In the genomic region with DNA sequence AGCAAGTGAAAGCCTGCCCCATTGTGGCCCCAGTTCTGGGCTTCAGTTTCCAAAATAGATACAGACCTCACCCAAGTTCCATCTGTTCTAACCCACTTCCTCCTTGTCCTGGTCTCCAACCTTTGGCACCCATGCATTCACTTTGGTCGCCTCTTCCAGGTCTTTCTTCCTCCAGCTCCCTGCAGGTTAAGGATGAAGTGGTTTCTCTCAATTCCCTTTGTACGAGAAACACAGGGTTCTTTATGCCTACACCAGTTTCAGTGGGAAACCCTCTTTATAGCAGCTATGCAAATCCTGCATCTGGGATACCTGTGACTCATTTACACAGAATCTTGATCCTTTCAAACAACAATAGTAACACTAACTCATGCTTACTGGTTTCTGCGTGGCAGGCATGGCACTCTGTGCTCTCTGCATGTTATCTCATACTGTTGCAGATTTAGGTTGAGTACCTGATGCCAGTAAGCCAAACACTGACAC, we compare ENCODE assay signal across 10 cellular contexts.
DNase-seq lines count a peak whose midpoint lies in the region; ATAC-seq and TF ChIP-seq lines count a peak whose summit lies in the region.
"Had no signal": no experiment of that assay in that cellular context is flagged by ENCODE, and none has a peak within 500 bp of the region (broad histone marks: within the 10 kb centered on the region; RNA-seq: fewer than 3 reads in every experiment).

No MANE protein-coding gene starts in this region.

- H3K27me3 ChIP-seq in GM23248 (replicated peaks; ENCODE audit: insufficient read depth) (no peaks in the 10 kb centered on the region), gastroesophageal sphincter (no peaks in the 10 kb centered on the region), Caco-2 (replicated peaks; ENCODE audit: control insufficient read depth, insufficient read depth, low read length) (no peaks in the 10 kb centered on the region)

- no peak overlapping the region; the same call in 1 of the 2 replicates for H2AFZ ChIP-seq in GM23248

- no peak overlapping the region for H3K9ac ChIP-seq in GM23248

- H3K4me3 ChIP-seq in AG10803 (ENCODE audit: low read length) (no peak overlapping the region), GM23248 (no peak overlapping the region), fibroblast of villous mesenchyme (ENCODE audit: low read depth, low read length) (no peak overlapping the region), gastroesophageal sphincter (no peak overlapping the region), Caco-2 (ENCODE audit: low read depth, low read length) (no peak overlapping the region)

- no TSS peak for BruUV-seq in Caco-2 (replicated peaks; lab: Mats Ljungman, UMichigan)

- H3K36me3 Mint-ChIP-seq in T-cell (peaks cover 48% of the 10 kb centered on the region), Caco-2 (ENCODE audit: insufficient read depth, unreplicated experiment) (no peaks in the 10 kb centered on the region)

- H3K27me3 Mint-ChIP-seq in T-cell: no peaks in the 10 kb centered on the region
- H3K27me3 Mint-ChIP-seq in Caco-2 (ENCODE audit: insufficient read depth, unreplicated experiment): no peaks in the 10 kb centered on the region

- H3K27ac Mint-ChIP-seq in T-cell (peak overlapping the region; percentile 91 to 99), Caco-2 (ENCODE audit: unreplicated experiment) (no peak overlapping the region)

- no peak for TF ChIP-seq POLR2A in gastroesophageal sphincter (IDR thresholded peaks at IDR 0.05)

- H3K9me2 ChIP-seq in GM23248 (ENCODE audit: insufficient read depth): no peaks in the 10 kb centered on the region

- H3K4me1 ChIP-seq in GM23248 (ENCODE audit: insufficient read depth) (peaks cover 16% of the 10 kb centered on the region), gastroesophageal sphincter (peaks cover 0 to 25% (median 0%) of the 10 kb centered on the region in 3 donors), Caco-2 (peaks cover 22% of the 10 kb centered on the region)

- H3K36me3 ChIP-seq in GM23248 (ENCODE audit: low read depth) (no peaks in the 10 kb centered on the region), gastroesophageal sphincter (no peaks in the 10 kb centered on the region), Caco-2 (ENCODE audit: control insufficient read depth, insufficient read depth, low read length) (no peaks in the 10 kb centered on the region)

- CTCF ChIA-PET in T-cell (lab: Charles Lee) (no interaction called here), Caco-2 (lab: Charles Lee) (no interaction called here)

- WGBS in GM23248 (ENCODE audit: low coverage in 1 of 2, low lambda C conversion rate in 2 of 2, missing lambda C conversion rate in 2 of 2), 2 experiments: 91% methylated on average over 3 of the region's 3 CpGs
- whole genome bisulfite sequencing in gastroesophageal sphincter (ENCODE audit: low coverage in 1 of 2), 2 donors: 82 to 86% methylated on average over 1 to 3 of the region's 3 CpGs

- DNase-seq in AG10803 (ENCODE audit: low read depth): peak; percentile 40
- peak; percentile 25 for DNase-seq in GM23248
- no peak for DNase-seq in T-cell
- DNase-seq in fibroblast of villous mesenchyme (ENCODE audit: low read depth): peak; percentile 26
- no peak for DNase-seq in cerebellum (ENCODE audit: low spot score)
- no peak for DNase-seq in Caco-2
- DNase-seq: caudate nucleus had no signal

- in situ Hi-C loops in GM23248 (cut with MboI): no loop called here

- no peak for TF ChIP-seq EP300 in gastroesophageal sphincter (IDR thresholded peaks at IDR 0.05)

- H3K9me3 ChIP-seq in GM23248 (ENCODE audit: low read depth): no peaks in the 10 kb centered on the region
- no peaks in the 10 kb centered on the region for H3K9me3 ChIP-seq in gastroesophageal sphincter
- H3K9me3 ChIP-seq in Caco-2: no peaks in the 10 kb centered on the region

- H3K79me2 ChIP-seq in GM23248 (ENCODE audit: insufficient read depth): no peaks in the 10 kb centered on the region

- H3K9me3 Mint-ChIP-seq in T-cell (no peaks in the 10 kb centered on the region), Caco-2 (ENCODE audit: unreplicated experiment) (no peaks in the 10 kb centered on the region)

- no peaks in the 10 kb centered on the region for H4K20me1 ChIP-seq in GM23248 (ENCODE audit: insufficient read depth)

- intact Hi-C loops in Caco-2 (cut with micrococcal nuclease; ENCODE audit: unreplicated experiment): loop anchor here (5.0 kb wide), 1 partner anchor 117 kb away; no protein-coding TSS in a partner anchor

- POLR2A ChIA-PET in T-cell (lab: Charles Lee): no interaction called here
- POLR2A ChIA-PET in Caco-2 (lab: Charles Lee): no interaction called here

- H3K4me2 ChIP-seq in GM23248 (ENCODE audit: unreplicated experiment): no peak overlapping the region

- H3F3A ChIP-seq in GM23248 (ENCODE audit: insufficient read depth): peaks cover 25% of the 10 kb centered on the region

- ATAC-seq in T-cell (replicated peaks in 1 of 4): no peak
- no peak for ATAC-seq in gastroesophageal sphincter
- ATAC-seq in GM18861 (IDR thresholded peaks at IDR 0.05; ENCODE audit: unreplicated experiment): no peak
- ATAC-seq: Panc1 had no signal

- H3K27ac ChIP-seq in GM23248 (no peak overlapping the region), gastroesophageal sphincter (no peak overlapping the region)

- H3K4me3 Mint-ChIP-seq in T-cell (peak overlapping the region in 2 of 3 donors; percentile 34 to 74), Caco-2 (ENCODE audit: unreplicated experiment) (no peak overlapping the region)

- H3K4me1 Mint-ChIP-seq in T-cell (peaks cover 86 to 92% (median 90%) of the 10 kb centered on the region in 3 donors), Caco-2 (ENCODE audit: low read depth, unreplicated experiment) (peaks cover 19% of the 10 kb centered on the region)

- no peak for TF ChIP-seq CTCF in AG10803 (conservative IDR thresholded peaks at IDR 0.05; ENCODE audit: low read length)
- TF ChIP-seq CTCF in fibroblast of villous mesenchyme (IDR thresholded peaks at IDR 0.05; ENCODE audit: insufficient read depth, low read depth, low read length): no peak
- no peak for TF ChIP-seq CTCF in gastroesophageal sphincter (IDR thresholded peaks at IDR 0.05)
- TF ChIP-seq CTCF in Caco-2 (IDR thresholded peaks at IDR 0.05; ENCODE audit: insufficient read depth in 1 of 2, low read depth in 1 of 2, low read length in 1 of 2, severe bottlenecking in 1 of 2, unreplicated experiment in 1 of 2): no peak

Comparison
In these comparisons a context has a peak if more than half of its experiments do, and no peak if none do; other contexts are left out.
1. DNase-seq: peak in AG10803 (single experiment), GM23248 (single experiment) and fibroblast of villous mesenchyme (single experiment); none in T-cell (0 of 34), cerebellum (single experiment) and Caco-2 (0 of 2).